In the genomic region with DNA sequence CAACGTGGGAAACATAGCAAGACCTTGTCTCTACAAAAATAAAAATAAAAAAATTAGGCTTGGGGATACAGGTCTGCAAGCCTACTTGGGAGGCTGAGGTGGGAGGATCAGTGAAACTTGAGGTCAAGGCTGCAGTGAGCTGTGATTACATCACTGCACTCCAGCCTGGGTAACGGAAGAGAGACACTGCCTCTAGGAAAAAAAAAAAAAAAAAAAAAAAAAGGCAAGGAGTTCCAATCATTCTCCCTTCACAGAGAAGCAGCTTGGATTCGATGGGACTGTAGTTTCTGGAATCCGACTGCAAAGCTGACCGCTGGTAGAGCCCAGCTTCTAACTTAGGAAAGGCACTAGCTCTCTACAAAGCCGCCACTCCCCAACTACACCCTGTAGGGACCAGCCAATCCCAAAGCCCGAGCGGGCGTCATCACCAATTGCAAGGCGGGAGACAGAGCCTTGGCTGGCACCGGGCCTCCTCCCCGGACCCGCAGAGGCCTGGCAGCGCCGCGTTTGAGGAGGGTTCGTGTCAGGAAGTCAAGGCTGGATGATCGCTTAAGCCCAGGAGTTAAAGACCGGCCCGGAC, we compare ENCODE assay signal across 8 cellular contexts. TPM values are rescaled to one million over a fixed set of nuclear protein-coding genes. Genes with fewer than 3 reads are reported as not detected.
DNase-seq lines count a peak whose midpoint lies in the region; ATAC-seq and TF ChIP-seq lines count a peak whose summit lies in the region.

No MANE protein-coding gene starts in this region.

- peak overlapping the region; percentile 100 for H3K27ac Mint-ChIP-seq in activated T-helper 2 cell treated with anti-CD3 and anti-CD28 coated beads, Interferon-gamma antibody, Interleukin-2, Interleukin-4, amounts not matched to agents 10 μg/mL and 5 μg/mL and 100 μg/mL, durations not matched to agents 14 hours and 24 hours and 36 hours
- peak overlapping the region; percentile 95 to 98 for H3K27ac Mint-ChIP-seq in natural killer cell

- ATAC-seq in GM21723 (IDR thresholded peaks at IDR 0.05; ENCODE audit: unreplicated experiment), result peak; percentile 58
- peak; percentile 67 to 90 (median 82) for ATAC-seq in natural killer cell
- ATAC-seq in stimulated activated naive CD8-positive, alpha-beta T cell treated with anti-CD3 and anti-CD28 coated beads, Interleukin-15, Interleukin-2, amounts not matched to agents 100 U/mL and 50 U/mL, for 24 hours, result peak; percentile 83

- no peak for TF ChIP-seq CTCF in natural killer cell (IDR thresholded peaks at IDR 0.05)

- DNase-seq in DMS153 treated with DMSO at 0.1 percent for 48 hours (lab: John Stamatoyannopoulos, UW; ENCODE audit: unreplicated experiment) (peak; percentile 75), KBM-7 (peak; percentile 93), RPMI7951 (ENCODE audit: low read depth) (peak; percentile 92), fibroblast of peridontal ligament (ENCODE audit: extremely low read depth) (peak; percentile 94), natural killer cell (peak; percentile 65)
- DNase-seq in activated T-helper 2 cell treated with anti-CD3 and anti-CD28 coated beads, Interferon-gamma antibody, Interleukin-2, Interleukin-4, amounts not matched to agents 10 μg/mL and 5 μg/mL and 100 μg/mL, durations not matched to agents 14 hours and 24 hours and 36 hours (ENCODE audit: low spot score), result peak; percentile 79
- peak; percentile 89 for DNase-seq in stimulated activated naive CD8-positive, alpha-beta T cell treated with anti-CD3 and anti-CD28 coated beads, Interleukin-15, Interleukin-2, amounts not matched to agents 100 U/mL and 50 U/mL, for 24 hours

- intact Hi-C loops in activated T-helper 2 cell treated with anti-CD3 and anti-CD28 coated beads, Interferon-gamma antibody, Interleukin-2, Interleukin-4, amounts not matched to agents 10 μg/mL and 5 μg/mL and 100 μg/mL, durations not matched to agents 14 hours and 24 hours and 36 hours (cut with micrococcal nuclease), result loop anchor here (1.0 kb wide), 3 partner anchors 28 to 55 kb away; partner anchors contain the start of gene PACSIN3
- intact Hi-C loops in natural killer cell (cut with micrococcal nuclease), result loop anchor here (1.0 to 2.0 kb wide), 3 partner anchors 35 to 57 kb away; partner anchors contain the start of genes ACP2 and ARFGAP2

- peak overlapping the region; percentile 95 for H3K4me3 Mint-ChIP-seq in activated T-helper 2 cell treated with anti-CD3 and anti-CD28 coated beads, Interferon-gamma antibody, Interleukin-2, Interleukin-4, amounts not matched to agents 10 μg/mL and 5 μg/mL and 100 μg/mL, durations not matched to agents 14 hours and 24 hours and 36 hours (ENCODE audit: low read depth)
- H3K4me3 Mint-ChIP-seq in natural killer cell, result peak overlapping the region; percentile 99

- in situ Hi-C loops in KBM-7 (cut with MboI; ENCODE audit: low pct_unique_long_range_greater_than_20kb, low sequenced_read_pairs), result no loop called here

- peaks cover 35% of the 10 kb centered on the region for H3K36me3 Mint-ChIP-seq in activated T-helper 2 cell treated with anti-CD3 and anti-CD28 coated beads, Interferon-gamma antibody, Interleukin-2, Interleukin-4, amounts not matched to agents 10 μg/mL and 5 μg/mL and 100 μg/mL, durations not matched to agents 14 hours and 24 hours and 36 hours (ENCODE audit: low read depth)
- H3K36me3 Mint-ChIP-seq in natural killer cell, result no peaks in the 10 kb centered on the region

- H3K4me1 Mint-ChIP-seq in activated T-helper 2 cell treated with anti-CD3 and anti-CD28 coated beads, Interferon-gamma antibody, Interleukin-2, Interleukin-4, amounts not matched to agents 10 μg/mL and 5 μg/mL and 100 μg/mL, durations not matched to agents 14 hours and 24 hours and 36 hours (ENCODE audit: low read depth), result peaks cover 28% of the 10 kb centered on the region
- H3K4me1 Mint-ChIP-seq in natural killer cell, result peaks cover 30 to 36% of the 10 kb centered on the region in 2 donors

- H3K27me3 Mint-ChIP-seq in activated T-helper 2 cell treated with anti-CD3 and anti-CD28 coated beads, Interferon-gamma antibody, Interleukin-2, Interleukin-4, amounts not matched to agents 10 μg/mL and 5 μg/mL and 100 μg/mL, durations not matched to agents 14 hours and 24 hours and 36 hours (ENCODE audit: low read depth), result no peaks in the 10 kb centered on the region
- H3K27me3 Mint-ChIP-seq in natural killer cell (ENCODE audit: low read depth in 2 of 2), result no peaks in the 10 kb centered on the region

- no peaks in the 10 kb centered on the region for H3K9me3 Mint-ChIP-seq in activated T-helper 2 cell treated with anti-CD3 and anti-CD28 coated beads, Interferon-gamma antibody, Interleukin-2, Interleukin-4, amounts not matched to agents 10 μg/mL and 5 μg/mL and 100 μg/mL, durations not matched to agents 14 hours and 24 hours and 36 hours
- H3K9me3 Mint-ChIP-seq in natural killer cell, result no peaks in the 10 kb centered on the region

RNA-seq across cellular contexts. Expression of gene DDB2, which starts 0.7 kb away (rescaled TPM):
- total RNA-seq in RPMI7951 (2014; rRNA removed; shearing (Covaris generic)), result 22.7 and 35.0 TPM in 2 replicates
- total RNA-seq in activated T-helper 2 cell treated with anti-CD3 and anti-CD28 coated beads, Interferon-gamma antibody, Interleukin-2, Interleukin-4, amounts not matched to agents 10 μg/mL and 5 μg/mL and 100 μg/mL, durations not matched to agents 14 hours and 24 hours and 36 hours, result 158 and 161 TPM in 2 replicates
- 10 to 100 TPM; 66.0 to 75.4 (median 67.8) TPM for total RNA-seq in natural killer cell

RNA-seq across cellular contexts. Expression of gene PACSIN3, which starts 27.8 kb away (rescaled TPM):
- 19.8 and 22.7 TPM in 2 replicates for total RNA-seq in RPMI7951 (2014; rRNA removed; shearing (Covaris generic))
- total RNA-seq in activated T-helper 2 cell treated with anti-CD3 and anti-CD28 coated beads, Interferon-gamma antibody, Interleukin-2, Interleukin-4, amounts not matched to agents 10 μg/mL and 5 μg/mL and 100 μg/mL, durations not matched to agents 14 hours and 24 hours and 36 hours, result 21.4 and 22.2 TPM in 2 replicates
- 1 to 10 TPM in 1 of 3 donors, not detected in 2; 1.3 TPM for total RNA-seq in natural killer cell

RNA-seq across cellular contexts. Expression of gene ACP2, which starts 34.5 kb away (rescaled TPM):
- total RNA-seq in RPMI7951 (2014; rRNA removed; shearing (Covaris generic)), result 27.1 and 39.9 TPM in 2 replicates
- 23.2 and 24.5 TPM in 2 replicates for total RNA-seq in activated T-helper 2 cell treated with anti-CD3 and anti-CD28 coated beads, Interferon-gamma antibody, Interleukin-2, Interleukin-4, amounts not matched to agents 10 μg/mL and 5 μg/mL and 100 μg/mL, durations not matched to agents 14 hours and 24 hours and 36 hours
- total RNA-seq in natural killer cell, result 10 to 100 TPM; 15.5 to 21.9 (median 16.8) TPM

RNA-seq across cellular contexts. Expression of gene ARFGAP2, which starts 37.4 kb away (rescaled TPM):
- 63.4 and 74.5 TPM in 2 replicates for total RNA-seq in RPMI7951 (2014; rRNA removed; shearing (Covaris generic))
- total RNA-seq in activated T-helper 2 cell treated with anti-CD3 and anti-CD28 coated beads, Interferon-gamma antibody, Interleukin-2, Interleukin-4, amounts not matched to agents 10 μg/mL and 5 μg/mL and 100 μg/mL, durations not matched to agents 14 hours and 24 hours and 36 hours, result 98.6 and 104 TPM in 2 replicates
- total RNA-seq in natural killer cell, result 100 to 1,000 TPM; 199 to 236 (median 228) TPM

RNA-seq across cellular contexts. Expression of gene NR1H3, which starts 43.7 kb away (rescaled TPM):
- total RNA-seq in RPMI7951 (2014; rRNA removed; shearing (Covaris generic)), result 7.9 and 8.4 TPM in 2 replicates
- 10.8 and 11.4 TPM in 2 replicates for total RNA-seq in activated T-helper 2 cell treated with anti-CD3 and anti-CD28 coated beads, Interferon-gamma antibody, Interleukin-2, Interleukin-4, amounts not matched to agents 10 μg/mL and 5 μg/mL and 100 μg/mL, durations not matched to agents 14 hours and 24 hours and 36 hours
- 10 to 100 TPM; 11.3 to 26.0 (median 13.5) TPM for total RNA-seq in natural killer cell

Comparison
In these comparisons a context has a peak if more than half of its experiments do, and no peak if none do; other contexts are left out.
1. Peak in every context shown above with its lines: DNase-seq and ATAC-seq.